Comparison of ENCODE assay signal across 9 cellular contexts in genomic region chr11:125166347-125166841, GRCh38. TPM values are rescaled to one million over a fixed set of nuclear protein-coding genes. Genes with fewer than 3 reads are reported as not detected.
A peak's percentile ranks its signal among the peaks of the same experiment; 100 is the strongest.
DNase-seq lines count a peak whose midpoint lies in the region; ATAC-seq and TF ChIP-seq lines count a peak whose summit lies in the region.
"Had no signal": no experiment of that assay in that cellular context is flagged by ENCODE, and none has a peak within 500 bp of the region (broad histone marks: within the 10 kb centered on the region; RNA-seq: fewer than 3 reads in every experiment).

No MANE protein-coding gene starts in this region.

- peaks cover 35% of the 10 kb centered on the region for H4K20me1 ChIP-seq in neural progenitor cell (ENCODE audit: low read depth)

- H3K36me3 ChIP-seq in CD4-positive, CD25-positive, alpha-beta regulatory T cell (ENCODE audit: control insufficient read depth, insufficient read depth, low read length) = no peaks in the 10 kb centered on the region
- no peaks in the 10 kb centered on the region for H3K36me3 ChIP-seq in neural progenitor cell

- peak overlapping the region; percentile 95 for H3K4me2 ChIP-seq in neural progenitor cell

- H3K9me3 Mint-ChIP-seq in CD4-positive, CD25-positive, alpha-beta regulatory T cell = peaks cover 0 to 5% (median 0%) of the 10 kb centered on the region in 7 donors
- H3K9me3 Mint-ChIP-seq in WTC11 (no peaks in the 10 kb centered on the region), neural progenitor cell (no peaks in the 10 kb centered on the region)

- peaks cover 76% of the 10 kb centered on the region for H3K27me3 Mint-ChIP-seq in CD4-positive, CD25-positive, alpha-beta regulatory T cell
- peaks cover 69% of the 10 kb centered on the region for H3K27me3 Mint-ChIP-seq in WTC11 (ENCODE audit: low read depth)
- peaks cover 12% of the 10 kb centered on the region for H3K27me3 Mint-ChIP-seq in neural progenitor cell (ENCODE audit: insufficient read depth, low read depth)

- CTCF ChIA-PET in WTC11 (lab: Charles Lee) = interaction anchor here (0.6 to 7.1 kb wide), 11 partner anchors 25 to 263 kb away, joined by 3 to 75 read pairs (median 7); no protein-coding TSS in a partner anchor

- H3K4me1 ChIP-seq in CD4-positive, CD25-positive, alpha-beta regulatory T cell (ENCODE audit: control insufficient read depth, insufficient read depth, low read length, poor library complexity, severe bottlenecking) = peaks cover 22% of the 10 kb centered on the region
- H3K4me1 ChIP-seq in neural progenitor cell = peaks cover 62% of the 10 kb centered on the region

- H3K27ac Mint-ChIP-seq in CD4-positive, CD25-positive, alpha-beta regulatory T cell = no peak overlapping the region
- H3K27ac Mint-ChIP-seq in WTC11 = no peak overlapping the region
- H3K27ac Mint-ChIP-seq in neural progenitor cell = peak overlapping the region; percentile 100

- H2AFZ ChIP-seq in neural progenitor cell (replicated peaks) = peak overlapping the region; percentile 63

- peaks cover 78% of the 10 kb centered on the region for H3F3A ChIP-seq in neural progenitor cell (ENCODE audit: low read depth)

- no peak overlapping the region for H3K4me3 ChIP-seq in CD4-positive, CD25-positive, alpha-beta regulatory T cell (ENCODE audit: low read depth, low read length)
- H3K4me3 ChIP-seq in fibroblast of villous mesenchyme (ENCODE audit: low read depth, low read length) (peak overlapping the region; percentile 65), neural progenitor cell (peak overlapping the region; percentile 88)

- H3K36me3 Mint-ChIP-seq in CD4-positive, CD25-positive, alpha-beta regulatory T cell = no peaks in the 10 kb centered on the region
- H3K36me3 Mint-ChIP-seq in WTC11 (no peaks in the 10 kb centered on the region; the same call in 1 of the 2 replicates), neural progenitor cell (peaks cover 6% of the 10 kb centered on the region)

- peak overlapping the region in 3 of 4 donors; percentile 83 to 88 (median 87) for H3K4me3 Mint-ChIP-seq in CD4-positive, CD25-positive, alpha-beta regulatory T cell
- H3K4me3 Mint-ChIP-seq in WTC11 (peak overlapping the region; percentile 84), neural progenitor cell (peak overlapping the region; percentile 100)

- H3K9ac ChIP-seq in neural progenitor cell = no peak overlapping the region
- H3K9ac ChIP-seq: KMS-11 had no signal

- DNase-seq in CD4-positive, CD25-positive, alpha-beta regulatory T cell = no peak
- DNase-seq in WTC11 (ENCODE audit: low spot score) (no peak), fibroblast of villous mesenchyme (ENCODE audit: low read depth) (peak; percentile 24), neural progenitor cell (ENCODE audit: low spot score) (peak; percentile 45), SKM-1 (lab: John Stamatoyannopoulos, UW; ENCODE audit: unreplicated experiment) (no peak), erythroblast (lab: John Stamatoyannopoulos, UW) (no peak), activated gamma-delta T cell (lab: John Stamatoyannopoulos, UW) (no peak), epidermal melanocyte (ENCODE audit: insufficient read length, low spot score) (no peak)

- POLR2A ChIA-PET in WTC11 (lab: Charles Lee) = no interaction called here

- TF ChIP-seq CTCF in WTC11 (IDR thresholded peaks at IDR 0.05) = no peak
- no peak for TF ChIP-seq CTCF in fibroblast of villous mesenchyme (IDR thresholded peaks at IDR 0.05; ENCODE audit: insufficient read depth, low read depth, low read length)
- no peak for TF ChIP-seq CTCF in neural progenitor cell (IDR thresholded peaks at IDR 0.05)

- peaks cover 0 to 21% (median 12%) of the 10 kb centered on the region in 4 donors for H3K4me1 Mint-ChIP-seq in CD4-positive, CD25-positive, alpha-beta regulatory T cell
- H3K4me1 Mint-ChIP-seq in WTC11 (peaks cover 78% of the 10 kb centered on the region), neural progenitor cell (peaks cover 69% of the 10 kb centered on the region)

- H3K9me3 ChIP-seq in CD4-positive, CD25-positive, alpha-beta regulatory T cell (ENCODE audit: control insufficient read depth in 2 of 2, low read length in 2 of 2) = no peaks in the 10 kb centered on the region
- H3K9me3 ChIP-seq in neural progenitor cell (ENCODE audit: low read depth) = no peaks in the 10 kb centered on the region

- TF ChIP-seq POLR2A in erythroblast (IDR thresholded peaks at IDR 0.05; ENCODE audit: low read length) = no peak

- peaks cover 38% of the 10 kb centered on the region for H3K27me3 ChIP-seq in CD4-positive, CD25-positive, alpha-beta regulatory T cell (ENCODE audit: control insufficient read depth, insufficient read depth, low read length)
- H3K27me3 ChIP-seq in neural progenitor cell = peaks cover 14% of the 10 kb centered on the region

- H3K79me2 ChIP-seq in neural progenitor cell (ENCODE audit: low read depth) = peaks cover 46% of the 10 kb centered on the region

- no peak overlapping the region for H3K27ac ChIP-seq in CD4-positive, CD25-positive, alpha-beta regulatory T cell (ENCODE audit: insufficient read depth, low read length, poor library complexity, severe bottlenecking)
- no peak overlapping the region for H3K27ac ChIP-seq in neural progenitor cell
- H3K27ac ChIP-seq: KMS-11 had no signal

- ATAC-seq in CD4-positive, CD25-positive, alpha-beta regulatory T cell (ENCODE audit: low read depth in 2 of 2) = no peak
- ATAC-seq in WTC11 = peak; percentile 10

TF ChIP-seq in WTC11, 78 proteins besides CTCF, POLR2A, EP300 and RAD21 (continues in another document):
- TF ChIP-seq ZNF121 (CRISPR knock-in tag; IDR thresholded peaks at IDR 0.05) (no peak), TP53 (CRISPR knock-in tag; IDR thresholded peaks at IDR 0.05) (no peak), ZNF416 (CRISPR knock-in tag; IDR thresholded peaks at IDR 0.05) (no peak), FOXP4 (CRISPR knock-in tag; IDR thresholded peaks at IDR 0.05) (no peak), AFF4 (CRISPR knock-in tag; IDR thresholded peaks at IDR 0.05; ENCODE audit: borderline replicate concordance) (no peak)

RNA-seq across cellular contexts. Expression of gene PKNOX2, which starts 1.8 kb away (rescaled TPM):
- total RNA-seq in CD4-positive, CD25-positive, alpha-beta regulatory T cell = not detected
- not detected for polyA plus RNA-seq in CD4-positive, CD25-positive, alpha-beta regulatory T cell
- 1.9 to 3.7 TPM (median 2.3 TPM) in 3 replicates for total RNA-seq in WTC11 (2021)
- 0.86 and 2.9 TPM in 2 replicates for total RNA-seq in fibroblast of villous mesenchyme
- 4.3 and 7.2 TPM in 2 replicates for total RNA-seq in neural progenitor cell (ENCODE audit: low replicate concordance)

RNA-seq across cellular contexts. Expression of gene TMEM218, which starts 55.0 kb away (rescaled TPM):
- total RNA-seq in CD4-positive, CD25-positive, alpha-beta regulatory T cell = 9.7 TPM
- 10 to 100 TPM; 34.4 to 42.8 (median 41.2) TPM for polyA plus RNA-seq in CD4-positive, CD25-positive, alpha-beta regulatory T cell
- total RNA-seq in WTC11 (2021) = 10.3 to 12.4 TPM (median 11.0 TPM) in 3 replicates
- 18.0 and 27.2 TPM in 2 replicates for total RNA-seq in fibroblast of villous mesenchyme
- total RNA-seq in neural progenitor cell (ENCODE audit: low replicate concordance) = 44.1 and 47.9 TPM in 2 replicates

Comparison
In these comparisons a context has a peak if more than half of its experiments do, and no peak if none do; other contexts are left out.
1. DNase-seq: peak in fibroblast of villous mesenchyme (single experiment) and neural progenitor cell (single experiment); none in CD4-positive, CD25-positive, alpha-beta regulatory T cell (0 of 3), WTC11 (single experiment), SKM-1 (single experiment), erythroblast (0 of 2), activated gamma-delta T cell (single experiment) and epidermal melanocyte (single experiment).
2. Peak in every context shown above with its lines, with median percentiles within 50 percentile points of each other: H3K4me3 Mint-ChIP-seq.